In genomic region chr15:91336691-91337090, GRCh38 we compare ENCODE assay signal across 19 cellular contexts.
"Had no signal": no experiment of that assay in that cellular context is flagged by ENCODE, and none has a peak within 500 bp of the region (broad histone marks: within the 10 kb centered on the region; RNA-seq: fewer than 3 reads in every experiment).

No MANE protein-coding gene starts in this region.

- H3K79me2 ChIP-seq: hepatocyte had no signal

- H3K9me3 ChIP-seq: colonic mucosa, neutrophil, right atrium auricular region, thyroid gland had no signal

- H3K36me3 Mint-ChIP-seq: naive B cell, type B pancreatic cell had no signal

- H3K27me3 ChIP-seq: colonic mucosa, foreskin keratinocyte, hepatocyte, right atrium auricular region had no signal

- DNase-seq: colonic mucosa; dermis blood vessel endothelial cell; endodermal cell; erythroblast; foreskin keratinocyte; kidney; left cardiac atrium; left ventricle myocardium superior; mesenchymal stem cell; naive B cell; small intestine; stimulated activated CD4-positive, alpha-beta T cell treated with anti-CD3 and anti-CD28 coated beads, Interleukin-12 subunit alpha, Interleukin-12 subunit beta, amount 100 ng/mL, for 4 hours; stimulated activated naive CD4-positive, alpha-beta T cell treated with Interleukin-2 at 50 U/mL for 16 hours; thyroid gland had no signal

- H3K4me2 ChIP-seq: hepatocyte had no signal

- H3K4me1 ChIP-seq: colonic mucosa, foreskin keratinocyte, right atrium auricular region, thyroid gland had no signal

- H3K36me3 ChIP-seq: colonic mucosa, neutrophil, right atrium auricular region, thyroid gland had no signal

- H3K4me3 Mint-ChIP-seq: endodermal cell, naive B cell, type B pancreatic cell had no signal

- ATAC-seq: foreskin keratinocyte, left cardiac atrium, left ventricle myocardium superior had no signal

- H3K4me1 Mint-ChIP-seq: endodermal cell, naive B cell had no signal

- H3K9me3 Mint-ChIP-seq: endodermal cell, naive B cell, type B pancreatic cell had no signal

- H3K4me3 ChIP-seq: colonic mucosa, hepatocyte, lung, right atrium auricular region, thyroid gland had no signal

- H3K27ac ChIP-seq: colonic mucosa, foreskin keratinocyte, hepatocyte, neutrophil, right atrium auricular region, thyroid gland had no signal

- H3K27ac Mint-ChIP-seq: endodermal cell, type B pancreatic cell had no signal

- H2AFZ ChIP-seq: hepatocyte had no signal
